8 cellular contexts compared by ENCODE assay signal in the genomic region with DNA sequence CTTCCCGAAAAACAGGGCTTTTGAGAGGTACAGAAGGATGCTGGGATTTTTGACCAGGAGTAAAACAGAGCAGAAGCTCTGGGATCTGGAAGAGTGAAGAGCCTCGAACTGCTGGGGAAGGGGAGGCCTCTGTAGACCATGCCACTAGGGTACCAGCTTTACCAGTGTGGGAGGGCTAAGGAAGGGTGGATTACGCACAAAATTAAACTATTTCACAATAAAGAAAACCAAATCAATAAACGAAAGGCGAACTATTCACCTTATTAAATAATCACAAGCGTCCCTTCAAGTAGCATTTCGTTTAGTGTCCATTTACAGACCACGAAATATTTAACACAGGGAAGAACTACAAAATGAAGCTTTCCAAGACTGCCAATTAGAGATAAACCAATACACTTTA. TPM values are rescaled to one million over a fixed set of nuclear protein-coding genes. Genes with fewer than 3 reads are reported as not detected.
DNase-seq lines count a peak whose midpoint lies in the region; ATAC-seq, FAIRE-seq and TF ChIP-seq lines count a peak whose summit lies in the region.

No MANE protein-coding gene starts in this region.

- no peak overlapping the region for H3K4ac ChIP-seq in neuronal stem cell (ENCODE audit: low read length)

- H2AFZ ChIP-seq in OCI-LY3 (ENCODE audit: low read depth, low read length): no peak overlapping the region
- H2AFZ ChIP-seq in neuronal stem cell (ENCODE audit: low read length): peak overlapping the region; percentile 99

- ATAC-seq in activated CD4-positive, CD25-positive, alpha-beta regulatory T cell treated with anti-CD3 and anti-CD28 coated beads, Interleukin-2, amount 50 U/mL, for 24 hours: no peak

- H3K18ac ChIP-seq in neuronal stem cell (ENCODE audit: low read length): no peak overlapping the region

- H3K9me3 ChIP-seq in CD4-positive, alpha-beta memory T cell (ENCODE audit: control insufficient read depth in 1 of 2, low read length in 2 of 2): no peaks in the 10 kb centered on the region
- H3K9me3 ChIP-seq in OCI-LY3 (ENCODE audit: insufficient read depth, low read length) (no peaks in the 10 kb centered on the region), endocrine pancreas (ENCODE audit: control insufficient read depth, low read length) (no peaks in the 10 kb centered on the region), neuronal stem cell (replicated peaks in 1 of 2; ENCODE audit: control insufficient read depth in 2 of 2, insufficient read depth in 1 of 2, low read depth in 1 of 2, low read length in 2 of 2) (no peaks in the 10 kb centered on the region)

- H3K4me2 ChIP-seq in OCI-LY3 (ENCODE audit: low read length) (peak overlapping the region; percentile 65), neuronal stem cell (ENCODE audit: insufficient read depth, low read length, poor library complexity, severe bottlenecking) (peak overlapping the region; percentile 31)

- no peak for FAIRE-seq in GM19239 (lab: Jason Lieb, UNC)

- DNase-seq in CD4-positive, alpha-beta memory T cell: no peak
- DNase-seq in neuronal stem cell (ENCODE audit: low spot score) (no peak), NCI-H2107 treated with DMSO at 0.1 percent for 48 hours (lab: John Stamatoyannopoulos, UW; ENCODE audit: unreplicated experiment) (no peak), AG20443 (ENCODE audit: low spot score) (no peak), GM19239 (ENCODE audit: insufficient read length, low spot score) (no peak)

- peaks cover 0 to 1% (median 0%) of the 10 kb centered on the region in 8 donors for H3K9me3 Mint-ChIP-seq in CD4-positive, alpha-beta memory T cell

- H2AK5ac ChIP-seq in neuronal stem cell (ENCODE audit: low read depth, low read length): no peak overlapping the region

- H3K79me1 ChIP-seq in neuronal stem cell (ENCODE audit: low read depth, low read length): peaks cover 5% of the 10 kb centered on the region

- peak overlapping the region; percentile 49 to 81 for H3K4me3 ChIP-seq in CD4-positive, alpha-beta memory T cell (ENCODE audit: low read length in 2 of 2)
- H3K4me3 ChIP-seq in OCI-LY3 (ENCODE audit: low read length) (peak overlapping the region; percentile 95), endocrine pancreas (ENCODE audit: control insufficient read depth, insufficient read depth, low read length) (peak overlapping the region; percentile 89), neuronal stem cell (ENCODE audit: low read length in 2 of 2) (peak overlapping the region; percentile 91 to 98)

- POLR2A ChIA-PET in CD4-positive, alpha-beta memory T cell (lab: Charles Lee; ENCODE audit: partially characterized antibody): interaction anchor here (1.0 to 5.6 kb wide), 5 partner anchors 9 to 23 kb away, joined by 3 to 46 read pairs (median 4); a partner anchor contains a TSS

- TF ChIP-seq CTCF in OCI-LY3 (IDR thresholded peaks at IDR 0.05; ENCODE audit: low read depth, low read length): no peak

- H3K27ac ChIP-seq in CD4-positive, alpha-beta memory T cell (ENCODE audit: low read depth, low read length): peak overlapping the region; percentile 95
- peak overlapping the region; percentile 78 for H3K27ac ChIP-seq in OCI-LY3 (ENCODE audit: low read length)
- no peak overlapping the region for H3K27ac ChIP-seq in neuronal stem cell (replicated peaks; ENCODE audit: low read length)

- H3K9ac ChIP-seq in OCI-LY3 (ENCODE audit: low read length): peak overlapping the region; percentile 86
- H3K9ac ChIP-seq in endocrine pancreas (ENCODE audit: control insufficient read depth, insufficient read depth, low read length): peak overlapping the region; percentile 90
- H3K9ac ChIP-seq in neuronal stem cell (ENCODE audit: low read depth, low read length, poor library complexity): no peak overlapping the region

- no peak overlapping the region for H4K8ac ChIP-seq in neuronal stem cell (ENCODE audit: low read depth, low read length)

- no peak overlapping the region for H2BK5ac ChIP-seq in neuronal stem cell (ENCODE audit: low read length)

- intact Hi-C loops in CD4-positive, alpha-beta memory T cell (cut with micrococcal nuclease): loop anchor here (1.0 kb wide), 2 partner anchors 19 to 23 kb away; a partner anchor contains a TSS

- no peak overlapping the region for H2BK12ac ChIP-seq in neuronal stem cell (ENCODE audit: low read length)

- no peak overlapping the region for H2BK15ac ChIP-seq in neuronal stem cell (ENCODE audit: low read length)

- no peaks in the 10 kb centered on the region for H3K27me3 Mint-ChIP-seq in CD4-positive, alpha-beta memory T cell

- H3K27me3 ChIP-seq in CD4-positive, alpha-beta memory T cell (ENCODE audit: insufficient read depth, low read length): no peaks in the 10 kb centered on the region
- H3K27me3 ChIP-seq in OCI-LY3 (ENCODE audit: low read depth, low read length) (no peaks in the 10 kb centered on the region), endocrine pancreas (ENCODE audit: control insufficient read depth, insufficient read depth, low read length) (no peaks in the 10 kb centered on the region), neuronal stem cell (ENCODE audit: control insufficient read depth in 3 of 3, insufficient read depth in 3 of 3, low read depth in 1 of 3, low read length in 3 of 3) (no peaks in the 10 kb centered on the region)

- H3K36me3 Mint-ChIP-seq in CD4-positive, alpha-beta memory T cell: peaks cover 0 to 44% of the 10 kb centered on the region in 2 donors

- peak overlapping the region; percentile 91 to 99 (median 98) for H3K27ac Mint-ChIP-seq in CD4-positive, alpha-beta memory T cell

- H3K36me3 ChIP-seq in CD4-positive, alpha-beta memory T cell (ENCODE audit: insufficient read depth, low read length): peaks cover 27% of the 10 kb centered on the region
- no peaks in the 10 kb centered on the region for H3K36me3 ChIP-seq in OCI-LY3 (replicated peaks; ENCODE audit: low read depth, low read length)
- no peaks in the 10 kb centered on the region for H3K36me3 ChIP-seq in endocrine pancreas (ENCODE audit: control insufficient read depth, insufficient read depth, low read length)
- H3K36me3 ChIP-seq in neuronal stem cell (replicated peaks in 1 of 2; ENCODE audit: control insufficient read depth in 2 of 2, insufficient read depth in 2 of 2, low read length in 2 of 2): peaks cover 14 to 43% of the 10 kb centered on the region in 2 donors

- H3K79me2 ChIP-seq in OCI-LY3 (ENCODE audit: low read length): peaks cover 7% of the 10 kb centered on the region

- no CpG with 5 or more reads among the region's 8 CpGs for WGBS in neuronal stem cell (ENCODE audit: extremely low coverage in 2 of 2, insufficient read length in 2 of 2, insufficient replicate concordance in 1 of 2), 2 donors

- no peaks in the 10 kb centered on the region for H4K20me1 ChIP-seq in OCI-LY3 (ENCODE audit: insufficient read depth, low read length)

- peaks cover 17% of the 10 kb centered on the region for H3K4me1 ChIP-seq in CD4-positive, alpha-beta memory T cell (ENCODE audit: insufficient read depth, low read length)
- H3K4me1 ChIP-seq in OCI-LY3 (ENCODE audit: low read length) (peaks cover 10% of the 10 kb centered on the region), endocrine pancreas (ENCODE audit: control insufficient read depth, insufficient read depth, low read length) (peaks cover 4% of the 10 kb centered on the region), neuronal stem cell (ENCODE audit: control insufficient read depth in 2 of 2, insufficient read depth in 1 of 2, low read depth in 1 of 2, low read length in 2 of 2) (peaks cover 6 to 8% of the 10 kb centered on the region in 2 donors)

- no peak overlapping the region for H4K91ac ChIP-seq in neuronal stem cell (ENCODE audit: low read depth, low read length, poor library complexity)

- H2BK120ac ChIP-seq in neuronal stem cell (ENCODE audit: low read depth, low read length): no peak overlapping the region

- peak overlapping the region; percentile 88 to 95 (median 94) for H3K4me3 Mint-ChIP-seq in CD4-positive, alpha-beta memory T cell

- H3K14ac ChIP-seq in neuronal stem cell (ENCODE audit: low read length): no peak overlapping the region

- no peak overlapping the region for H3K23ac ChIP-seq in neuronal stem cell (ENCODE audit: low read depth, low read length, poor library complexity)

- CTCF ChIA-PET in CD4-positive, alpha-beta memory T cell (lab: Charles Lee; ENCODE audit: partially characterized antibody): interaction anchor here (1.2 to 1.4 kb wide), 2 partner anchors 24 to 40 kb away, joined by 3 read pairs; no protein-coding TSS in a partner anchor

- peaks cover 16 to 28% (median 22%) of the 10 kb centered on the region in 4 donors for H3K4me1 Mint-ChIP-seq in CD4-positive, alpha-beta memory T cell

RNA-seq across cellular contexts. Expression of a gene that starts 0.7 kb away (rescaled TPM):
- total RNA-seq in CD4-positive, alpha-beta memory T cell: 10 to 100 TPM; 82.4 to 82.5 TPM
- 100 to 1,000 TPM in 1 of 2 donors, 10 to 100 TPM in 1; 62.0 to 101 TPM for polyA plus RNA-seq in CD4-positive, alpha-beta memory T cell
- polyA plus RNA-seq in neuronal stem cell (2013, experiment 1 of 2): 86.8 TPM
- polyA plus RNA-seq in neuronal stem cell (2013, experiment 2 of 2): 85.5 TPM

RNA-seq across cellular contexts. Expression of a gene that starts 18.6 kb away (rescaled TPM):
- total RNA-seq in CD4-positive, alpha-beta memory T cell: 10 to 100 TPM; 46.7 to 49.9 TPM
- polyA plus RNA-seq in CD4-positive, alpha-beta memory T cell: 100 to 1,000 TPM in 1 of 2 donors, 10 to 100 TPM in 1; 70.3 to 104 TPM
- 141 TPM for polyA plus RNA-seq in neuronal stem cell (2013, experiment 1 of 2)
- polyA plus RNA-seq in neuronal stem cell (2013, experiment 2 of 2): 139 TPM

RNA-seq across cellular contexts. Expression of a gene that starts 23.1 kb away (rescaled TPM):
- total RNA-seq in CD4-positive, alpha-beta memory T cell: 10 to 100 TPM; 17.8 to 18.9 TPM
- 10 to 100 TPM; 15.8 to 20.0 TPM for polyA plus RNA-seq in CD4-positive, alpha-beta memory T cell
- 13.9 TPM for polyA plus RNA-seq in neuronal stem cell (2013, experiment 1 of 2)
- 14.2 TPM for polyA plus RNA-seq in neuronal stem cell (2013, experiment 2 of 2)
